Comparison of ENCODE assay signal across 17 cellular contexts in genomic region chr10:88260329-88261051, GRCh38.
"Had no signal": no experiment of that assay in that cellular context is flagged by ENCODE, and none has a peak within 500 bp of the region (broad histone marks: within the 10 kb centered on the region; RNA-seq: fewer than 3 reads in every experiment).

No MANE protein-coding gene starts in this region.

- DNase-seq: activated CD4-positive, CD25-positive, alpha-beta regulatory T cell treated with anti-CD3 and anti-CD28 coated beads, Interleukin-2, amount 50 U/mL, for 72 hours; activated naive CD4-positive, alpha-beta T cell treated with Interleukin-2 at 50 U/mL for 16 hours; anterior cingulate cortex; brain microvascular endothelial cell; cerebellar nuclear complex; effector CD8-positive, alpha-beta T cell; esophagus squamous epithelium; islet precursor cell; naive B cell; pancreas; testis; upper lobe of right lung had no signal

- H3K4me1 Mint-ChIP-seq: activated T-helper 17 cell treated with anti-CD3 and anti-CD28 coated beads, Interleukin-2, amount 50 U/mL, for 72 hours had no signal

- H3K9me3 ChIP-seq: esophagus squamous epithelium, pancreas, testis, upper lobe of right lung had no signal

- H3K4me3 Mint-ChIP-seq: activated T-helper 17 cell treated with anti-CD3 and anti-CD28 coated beads, Interleukin-2, amount 50 U/mL, for 72 hours; naive B cell; stimulated activated naive CD8-positive, alpha-beta T cell treated with anti-CD3 and anti-CD28 coated beads, Interleukin-15, Interleukin-2, amounts not matched to agents 100 ng/mL and 50 ng/mL, for 24 hours had no signal

- H3K4me1 ChIP-seq: upper lobe of right lung had no signal

- H3K27me3 ChIP-seq: brain microvascular endothelial cell, esophagus squamous epithelium, hepatocyte, pancreas, testis, upper lobe of right lung had no signal

- H3K79me2 ChIP-seq: hepatocyte had no signal

- ATAC-seq: activated T-helper 17 cell treated with anti-CD3 and anti-CD28 coated beads, Interleukin-2, amount 50 U/mL, for 72 hours; left lobe of liver; pancreas; sciatic nerve; upper lobe of right lung had no signal

- H3K4me3 ChIP-seq: esophagus squamous epithelium, hepatocyte, pancreas, testis, upper lobe of right lung had no signal

- H3K27ac ChIP-seq: brain microvascular endothelial cell, esophagus squamous epithelium, hepatocyte, pancreas, testis, upper lobe of right lung had no signal

- H3K36me3 Mint-ChIP-seq: naive B cell had no signal

- H2AFZ ChIP-seq: hepatocyte had no signal

- H3K36me3 ChIP-seq: brain microvascular endothelial cell, esophagus squamous epithelium, pancreas, upper lobe of right lung had no signal

- H3K27me3 Mint-ChIP-seq: activated T-helper 17 cell treated with anti-CD3 and anti-CD28 coated beads, Interleukin-2, amount 50 U/mL, for 72 hours; naive B cell; stimulated activated naive CD8-positive, alpha-beta T cell treated with anti-CD3 and anti-CD28 coated beads, Interleukin-15, Interleukin-2, amounts not matched to agents 100 ng/mL and 50 ng/mL, for 24 hours had no signal

- H3K27ac Mint-ChIP-seq: activated T-helper 17 cell treated with anti-CD3 and anti-CD28 coated beads, Interleukin-2, amount 50 U/mL, for 72 hours; naive B cell; stimulated activated naive CD8-positive, alpha-beta T cell treated with anti-CD3 and anti-CD28 coated beads, Interleukin-15, Interleukin-2, amounts not matched to agents 100 ng/mL and 50 ng/mL, for 24 hours had no signal

- H3K4me2 ChIP-seq: hepatocyte had no signal
